Comparison of ENCODE assay signal across 18 cellular contexts in the genomic region with DNA sequence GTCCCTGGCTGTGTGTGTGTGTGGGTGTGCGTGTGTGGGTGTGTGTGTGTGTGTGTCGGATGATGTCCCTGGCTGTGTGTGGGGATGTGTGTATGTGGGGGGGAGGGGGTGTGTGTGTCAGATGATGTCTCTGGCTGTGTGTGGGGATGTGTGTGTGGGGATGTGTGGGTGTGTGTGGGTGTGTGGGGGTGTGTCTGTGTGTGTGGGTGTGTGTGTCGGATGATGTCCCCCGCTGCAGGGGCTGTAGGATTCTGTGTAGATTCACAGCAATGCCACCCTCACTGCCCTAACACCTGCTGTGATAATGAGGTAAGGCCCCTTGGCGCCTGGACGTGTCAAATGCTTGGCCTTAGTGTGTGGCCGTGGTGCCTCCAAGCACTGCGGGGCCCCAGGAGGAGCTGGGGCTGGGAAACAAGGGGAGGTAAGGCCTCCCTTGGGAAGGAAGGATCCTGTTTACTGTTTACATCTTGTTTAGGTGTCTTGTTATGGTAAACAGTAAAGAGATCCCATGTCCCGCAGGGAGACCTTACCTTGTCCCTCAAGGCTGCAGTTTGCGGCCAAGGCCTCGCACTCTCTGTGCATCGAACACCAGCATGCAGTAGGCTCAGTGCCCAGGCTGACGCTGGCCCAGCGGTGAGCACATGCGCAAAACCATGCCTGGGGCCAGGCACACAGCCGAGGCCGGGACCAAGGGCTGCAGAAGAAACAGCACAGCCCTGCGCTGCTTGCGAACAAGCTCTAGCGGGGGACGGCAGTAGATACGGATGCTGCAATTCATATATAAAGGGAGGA. TPM values are rescaled to one million over a fixed set of nuclear protein-coding genes. Genes with fewer than 3 reads are reported as not detected.
A peak's percentile ranks its signal among the peaks of the same experiment; 100 is the strongest.
DNase-seq lines count a peak whose midpoint lies in the region; ATAC-seq and TF ChIP-seq lines count a peak whose summit lies in the region.
"Had no signal": no experiment of that assay in that cellular context is flagged by ENCODE, and none has a peak within 500 bp of the region (broad histone marks: within the 10 kb centered on the region; RNA-seq: fewer than 3 reads in every experiment).

No MANE protein-coding gene starts in this region.

- no peak for ATAC-seq in right cardiac atrium
- no peak for ATAC-seq in HG03442 (IDR thresholded peaks at IDR 0.05; ENCODE audit: unreplicated experiment)

- no peak for TF ChIP-seq POLR2A in testis (IDR thresholded peaks at IDR 0.05)

- H3K4me3 ChIP-seq in right atrium auricular region (no peak overlapping the region), right cardiac atrium (ENCODE audit: low read length) (no peak overlapping the region), fibroblast of pulmonary artery (replicated peaks; ENCODE audit: low read depth, low read length) (no peak overlapping the region), testis (no peak overlapping the region)
- H3K4me3 ChIP-seq: HAP-1, PC-9 had no signal

- POLR2A ChIA-PET in RWPE1 (lab: Yijun Ruan, JAX; ENCODE audit: low non-redundant PET) = no interaction called here

- DNase-seq in right atrium auricular region (ENCODE audit: low spot score) = peak; percentile 38
- DNase-seq in right cardiac atrium = no peak
- no peak for DNase-seq in RWPE1 (ENCODE audit: low spot score)
- DNase-seq in fibroblast of pulmonary artery (ENCODE audit: low read depth) = peak; percentile 39
- peak; percentile 58 for DNase-seq in testis
- DNase-seq in cerebellar cortex (ENCODE audit: low spot score) = no peak
- DNase-seq in NOMO-1 treated with DMSO at 0.1 percent for 48 hours (lab: John Stamatoyannopoulos, UW; ENCODE audit: unreplicated experiment) = no peak
- DNase-seq: BE2C; cortex of kidney; EL; NCI-H1048; NCI-H226; PC-9; stimulated activated CD4-positive, alpha-beta T cell treated with anti-CD3 and anti-CD28 coated beads, Interleukin-4, amount 100 ng/mL, for 24 hours; stimulated activated naive CD4-positive, alpha-beta T cell treated with Interleukin-2 at 50 U/mL for 16 hours; T-helper 9 cell had no signal

- CTCF ChIA-PET in RWPE1 (lab: Yijun Ruan, JAX) = no interaction called here

- no peaks in the 10 kb centered on the region for H3K9me3 ChIP-seq in right atrium auricular region
- H3K9me3 ChIP-seq in right cardiac atrium (ENCODE audit: control insufficient read depth, low read length) = peaks cover 3% of the 10 kb centered on the region
- no peaks in the 10 kb centered on the region for H3K9me3 ChIP-seq in testis
- H3K9me3 ChIP-seq: BE2C, HAP-1 had no signal

- no peaks in the 10 kb centered on the region for H3K27me3 ChIP-seq in right atrium auricular region
- no peaks in the 10 kb centered on the region for H3K27me3 ChIP-seq in right cardiac atrium (ENCODE audit: control insufficient read depth, insufficient read depth)
- no peaks in the 10 kb centered on the region for H3K27me3 ChIP-seq in testis
- H3K27me3 ChIP-seq: BE2C had no signal

- TF ChIP-seq CTCF in right atrium auricular region (IDR thresholded peaks at IDR 0.05) (no peak), RWPE1 (conservative IDR thresholded peaks at IDR 0.05; ENCODE audit: low read depth) (no peak), fibroblast of pulmonary artery (IDR thresholded peaks at IDR 0.05; ENCODE audit: low read length, missing control alignments) (no peak), testis (IDR thresholded peaks at IDR 0.05) (no peak)

- intact Hi-C loops in right cardiac atrium (cut with DNase I) (no loop called here), testis (cut with DNase I; ENCODE audit: low total_unique reads) (no loop called here)

- H3K4me1 ChIP-seq in right atrium auricular region = peaks cover 0 to 5% of the 10 kb centered on the region in 2 donors
- H3K4me1 ChIP-seq in right cardiac atrium (ENCODE audit: control insufficient read depth, insufficient read depth, low read length) = no peaks in the 10 kb centered on the region
- H3K4me1 ChIP-seq in testis = no peaks in the 10 kb centered on the region
- H3K4me1 ChIP-seq: BE2C, HAP-1 had no signal

- WGBS in right cardiac atrium = 63% methylated on average over 22 of the region's 22 CpGs
- 41 to 43% methylated on average over 22 of the region's 22 CpGs for WGBS in testis, 2 donors

- H3K36me3 ChIP-seq in right atrium auricular region (no peaks in the 10 kb centered on the region), testis (ENCODE audit: low read depth, missing control alignments) (no peaks in the 10 kb centered on the region)
- H3K36me3 ChIP-seq: BE2C, HAP-1 had no signal

- H3K27ac ChIP-seq in right atrium auricular region = no peak overlapping the region
- no peak overlapping the region for H3K27ac ChIP-seq in right cardiac atrium (ENCODE audit: low read length)
- H3K27ac ChIP-seq in RWPE1 = peak overlapping the region; percentile 56
- no peak overlapping the region for H3K27ac ChIP-seq in testis
- H3K27ac ChIP-seq: PC-9 had no signal

RNA-seq across cellular contexts. Expression of gene AHRR, which starts 24.1 kb away (rescaled TPM):
- total RNA-seq in right atrium auricular region (under 1 TPM; 0.12 to 0.30 TPM), right cardiac atrium (1 to 10 TPM in 2 of 4 donors, under 1 TPM in 2; 0.17 to 3.7 (median 1.6) TPM), testis (10 to 100 TPM; 36.9 to 43.4 TPM)
- polyA plus RNA-seq in right cardiac atrium (0.41 TPM), testis (ENCODE audit: insufficient read depth, low read depth, low replicate concordance) (68.5 TPM)

Comparison
In these comparisons a context has a peak if more than half of its experiments do, and no peak if none do; other contexts are left out.
1. DNase-seq: peak in right atrium auricular region (single experiment), fibroblast of pulmonary artery (single experiment) and testis (single experiment); none in right cardiac atrium (0 of 3), RWPE1 (single experiment), cerebellar cortex (single experiment) and NOMO-1 treated with DMSO at 0.1 percent for 48 hours (single experiment).
2. RNA of gene AHRR, which starts 24.1 kb away (total RNA-seq): 36.9 to 43.4 TPM in testis; 0.17 to 3.7 TPM in right cardiac atrium and 0.12 to 0.30 TPM in right atrium auricular region; every median in the first group is over 4 times any median in the second.